ENCODE assay signal across 26 cellular contexts in the genomic region with DNA sequence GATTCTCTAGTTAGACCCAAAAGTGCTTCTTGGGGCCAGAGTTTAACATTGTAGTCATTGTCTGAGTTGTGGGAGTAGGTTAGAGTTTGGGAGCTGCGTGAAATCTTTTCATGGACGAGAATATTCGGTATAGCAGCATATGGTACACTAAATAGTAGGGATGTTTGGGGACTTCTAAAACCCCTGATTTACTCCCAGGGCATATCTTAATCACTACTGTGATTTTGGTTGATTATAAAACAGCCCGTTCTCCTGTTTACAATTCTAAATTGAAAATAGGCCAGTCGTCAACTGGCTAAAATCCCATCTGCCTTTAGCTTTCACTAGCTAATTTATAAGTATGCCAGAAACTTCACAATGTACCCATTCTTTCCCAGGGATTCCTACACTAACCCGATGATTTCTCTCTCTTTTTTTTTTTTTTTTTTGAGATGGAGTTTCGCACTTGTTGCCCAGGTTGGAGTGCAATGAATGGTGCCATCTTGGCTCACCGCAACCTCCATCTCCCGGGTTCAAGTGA.
"Had no signal": no experiment of that assay in that cellular context is flagged by ENCODE, and none has a peak within 500 bp of the region (broad histone marks: within the 10 kb centered on the region; RNA-seq: fewer than 3 reads in every experiment).

No MANE protein-coding gene starts in this region.

- H3K9me3 ChIP-seq: esophagus muscularis mucosa, pancreas, thyroid gland had no signal

- DNase-seq: activated CD4-positive, alpha-beta memory T cell treated with anti-CD3 and anti-CD28 coated beads, Interleukin-2, amount 10 ng/mL, durations not matched to agents 7 days and 5 days; activated CD4-positive, alpha-beta T cell treated with anti-CD3 and anti-CD28 coated beads, Interleukin-2, amount 10 ng/mL, durations not matched to agents 24 days and 14 days; activated CD4-positive, CD25-positive, alpha-beta regulatory T cell treated with anti-CD3 and anti-CD28 coated beads, Interleukin-2, amount 50 U/mL, for 72 hours; activated CD8-positive, alpha-beta memory T cell treated with anti-CD3 and anti-CD28 coated beads, Interleukin-2, amount 50 U/mL, for 48 hours; activated gamma-delta T cell; activated naive CD4-positive, alpha-beta T cell treated with anti-CD3 and anti-CD28 coated beads, Interleukin-2, amount 10 ng/mL, durations not matched to agents 7 days and 5 days; activated naive CD8-positive, alpha-beta T cell treated with anti-CD3 and anti-CD28 coated beads, Interleukin-2, amount 10 ng/mL, durations not matched to agents 7 days and 5 days; activated T-cell treated with anti-CD3 and anti-CD28 coated beads, Interleukin-2, amount 50 U/mL, for 24 hours; central memory CD4-positive, alpha-beta T cell; effector CD4-positive, alpha-beta T cell; foreskin melanocyte; glutamatergic neuron; islet precursor cell; left cardiac atrium; left ventricle myocardium superior; naive thymus-derived CD4-positive, alpha-beta T cell; pancreas; right cardiac atrium; stimulated activated CD4-positive, alpha-beta T cell treated with anti-CD3 and anti-CD28 coated beads, Interleukin-12 subunit alpha, Interleukin-12 subunit beta, amount 100 ng/mL, for 4 hours; stimulated activated CD4-positive, alpha-beta T cell treated with anti-CD3 and anti-CD28 coated beads, Interleukin-4, amount 100 ng/mL, for 1 hour; stimulated activated naive CD8-positive, alpha-beta T cell treated with anti-CD3 and anti-CD28 coated beads, Interleukin-15, Interleukin-2, amounts not matched to agents 100 U/mL and 50 U/mL, for 24 hours; T-helper 17 cell; T1000; thyroid gland had no signal

- ATAC-seq: left cardiac atrium; left ventricle myocardium superior; naive thymus-derived CD4-positive, alpha-beta T cell; pancreas; right cardiac atrium; SK-N-SH treated with all-trans-retinoic acid at 6 μM for 48 hours; stimulated activated naive CD8-positive, alpha-beta T cell treated with anti-CD3 and anti-CD28 coated beads, Interleukin-15, Interleukin-2, amounts not matched to agents 100 U/mL and 50 U/mL, for 24 hours; T-helper 17 cell had no signal

- H3K4me3 ChIP-seq: esophagus muscularis mucosa, pancreas, thyroid gland had no signal

- H3K27ac ChIP-seq: pancreas, thyroid gland had no signal

- H3K4me1 ChIP-seq: pancreas had no signal

- H3K27me3 ChIP-seq: esophagus muscularis mucosa, pancreas, thyroid gland had no signal

- H3K36me3 ChIP-seq: pancreas, thyroid gland had no signal
